Comparison of ENCODE assay signal across 1 cellular context in the genomic region with DNA sequence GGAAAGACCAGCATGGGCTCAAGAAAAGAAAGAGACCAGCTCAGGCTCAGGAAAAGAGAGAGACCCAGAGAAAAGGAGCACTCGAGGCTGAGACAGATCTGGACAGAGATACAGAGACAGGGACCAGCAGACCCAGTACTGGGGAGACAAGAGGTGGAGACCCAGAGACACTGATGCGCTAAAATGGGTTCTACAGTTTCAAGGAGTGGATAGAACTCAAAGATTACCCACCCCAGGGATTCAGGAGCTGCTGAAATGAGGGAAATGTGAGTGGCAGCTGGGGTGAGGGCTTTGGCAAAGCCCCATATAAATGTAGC.
TF ChIP-seq lines count a peak whose summit lies in the region.

No MANE protein-coding gene starts in this region.

TF ChIP-seq in A549, 52 proteins besides CTCF, POLR2A, EP300 and RAD21 (continued from another document):
- TF ChIP-seq, protein P1, sequence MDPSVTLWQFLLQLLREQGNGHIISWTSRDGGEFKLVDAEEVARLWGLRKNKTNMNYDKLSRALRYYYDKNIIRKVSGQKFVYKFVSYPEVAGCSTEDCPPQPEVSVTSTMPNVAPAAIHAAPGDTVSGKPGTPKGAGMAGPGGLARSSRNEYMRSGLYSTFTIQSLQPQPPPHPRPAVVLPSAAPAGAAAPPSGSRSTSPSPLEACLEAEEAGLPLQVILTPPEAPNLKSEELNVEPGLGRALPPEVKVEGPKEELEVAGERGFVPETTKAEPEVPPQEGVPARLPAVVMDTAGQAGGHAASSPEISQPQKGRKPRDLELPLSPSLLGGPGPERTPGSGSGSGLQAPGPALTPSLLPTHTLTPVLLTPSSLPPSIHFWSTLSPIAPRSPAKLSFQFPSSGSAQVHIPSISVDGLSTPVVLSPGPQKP (IDR thresholded peaks at IDR 0.05; ENCODE audit: low read depth, low read length), result no peak
- TF ChIP-seq FOSL2 (IDR thresholded peaks at IDR 0.05), result no peak
- no peak for TF ChIP-seq FOSL2 (CRISPR knock-in tag; IDR thresholded peaks at IDR 0.05)
- no peak for TF ChIP-seq ZFP36 (IDR thresholded peaks at IDR 0.05; ENCODE audit: borderline replicate concordance, partially characterized antibody)
- no peak for TF ChIP-seq CBX8 (IDR thresholded peaks at IDR 0.05)
